ENCODE assay signal across 18 cellular contexts in the genomic region with DNA sequence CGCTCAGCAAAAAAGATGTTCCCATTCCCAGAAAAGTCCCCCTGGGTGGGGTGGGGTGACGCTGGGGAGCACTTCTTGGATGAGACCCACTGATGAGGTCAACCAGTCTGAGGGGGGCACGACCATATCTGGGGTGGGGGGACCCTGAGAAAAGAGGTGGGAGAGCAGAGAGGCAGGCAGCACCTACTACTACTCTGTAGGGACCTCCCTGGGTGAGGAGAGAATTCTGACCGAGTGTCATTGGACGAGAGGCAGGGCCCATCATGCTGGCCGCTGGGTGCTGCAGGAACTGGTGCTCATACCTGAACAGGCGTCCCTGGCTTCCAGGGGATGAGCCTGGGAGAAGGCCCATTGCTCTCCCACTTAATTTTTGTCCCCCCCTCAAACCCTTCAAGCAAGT.
A peak's percentile ranks its signal among the peaks of the same experiment; 100 is the strongest.
DNase-seq lines count a peak whose midpoint lies in the region; ATAC-seq lines count a peak whose summit lies in the region.
"Had no signal": no experiment of that assay in that cellular context is flagged by ENCODE, and none has a peak within 500 bp of the region (broad histone marks: within the 10 kb centered on the region; RNA-seq: fewer than 3 reads in every experiment).

No MANE protein-coding gene starts in this region.

- CTCF ChIA-PET in activated CD8-positive, alpha-beta memory T cell treated with anti-CD3 and anti-CD28 coated beads, Interleukin-2, amount 10 ng/mL, durations not matched to agents 7 days and 5 days (lab: Charles Lee): interaction anchor here (4.0 to 10.9 kb wide), 3 partner anchors 13 to 46 kb away, joined by 39 to 272 read pairs (median 65); no protein-coding TSS in a partner anchor
- CTCF ChIA-PET in activated CD8-positive, alpha-beta T cell treated with anti-CD3 and anti-CD28 coated beads, Interleukin-2, amount 10 ng/mL, durations not matched to agents 7 days and 5 days (lab: Charles Lee): interaction anchor here (4.6 to 6.4 kb wide), 2 partner anchors 46 to 47 kb away, joined by 22 to 234 read pairs; no protein-coding TSS in a partner anchor

- DNase-seq in activated CD8-positive, alpha-beta memory T cell treated with anti-CD3 and anti-CD28 coated beads, Interleukin-2, amount 10 ng/mL, durations not matched to agents 7 days and 5 days: peak; percentile 38
- no peak for DNase-seq in activated CD8-positive, alpha-beta memory T cell treated with anti-CD3 and anti-CD28 coated beads, Interleukin-2, amount 50 U/mL, for 48 hours
- no peak for DNase-seq in activated CD8-positive, alpha-beta T cell treated with anti-CD3 and anti-CD28 coated beads, Interleukin-2, amount 10 ng/mL, durations not matched to agents 7 days and 5 days
- DNase-seq in immature natural killer cell (no peak), left colon (no peak)
- no peak for DNase-seq in stimulated activated effector memory CD8-positive, alpha-beta T cell treated with anti-CD3 and anti-CD28 coated beads, Interleukin-12 subunit alpha, Interleukin-12 subunit beta, amount 100 ng/mL, for 72 hours (ENCODE audit: low spot score in 2 of 2)
- DNase-seq: activated CD4-positive, alpha-beta T cell treated with anti-CD3 and anti-CD28 coated beads, Interleukin-2, amount 50 U/mL, for 48 hours; activated naive CD4-positive, alpha-beta T cell treated with anti-CD3 and anti-CD28 coated beads, Interleukin-2, amount 50 U/mL, for 16 hours; Calu3; cerebellar nuclear complex; effector CD4-positive, alpha-beta T cell; left cardiac atrium; NCI-H1436; NCI-H510A treated with DMSO at 0.1 percent for 48 hours; retina had no signal

- peaks cover 83% of the 10 kb centered on the region for H3K4me1 Mint-ChIP-seq in activated CD8-positive, alpha-beta memory T cell treated with anti-CD3 and anti-CD28 coated beads, Interleukin-2, amount 10 ng/mL, durations not matched to agents 7 days and 5 days
- H3K4me1 Mint-ChIP-seq in activated CD8-positive, alpha-beta T cell treated with anti-CD3 and anti-CD28 coated beads, Interleukin-2, amount 10 ng/mL, durations not matched to agents 7 days and 5 days (ENCODE audit: low read depth): peaks cover 82% of the 10 kb centered on the region
- H3K4me1 Mint-ChIP-seq in immature natural killer cell: peaks cover 58 to 64% of the 10 kb centered on the region in 2 donors
- peaks cover 63% of the 10 kb centered on the region for H3K4me1 Mint-ChIP-seq in stimulated activated effector memory CD8-positive, alpha-beta T cell treated with anti-CD3 and anti-CD28 coated beads, Interleukin-12 subunit alpha, Interleukin-12 subunit beta, amount 100 ng/mL, for 72 hours

- intact Hi-C loops in left colon (cut with DNase I, micrococcal nuclease): loop anchor here in 1 of 2 donors (10.0 kb wide), 1 partner anchor 281 kb away; no protein-coding TSS in a partner anchor

- peaks cover 10% of the 10 kb centered on the region for H3K36me3 Mint-ChIP-seq in activated CD8-positive, alpha-beta memory T cell treated with anti-CD3 and anti-CD28 coated beads, Interleukin-2, amount 10 ng/mL, durations not matched to agents 7 days and 5 days
- H3K36me3 Mint-ChIP-seq in activated CD8-positive, alpha-beta T cell treated with anti-CD3 and anti-CD28 coated beads, Interleukin-2, amount 10 ng/mL, durations not matched to agents 7 days and 5 days (ENCODE audit: low read depth): peaks cover 27% of the 10 kb centered on the region
- H3K36me3 Mint-ChIP-seq in immature natural killer cell: peaks cover 0 to 4% (median 0%) of the 10 kb centered on the region in 3 donors
- peaks cover 41% of the 10 kb centered on the region for H3K36me3 Mint-ChIP-seq in stimulated activated effector memory CD8-positive, alpha-beta T cell treated with anti-CD3 and anti-CD28 coated beads, Interleukin-12 subunit alpha, Interleukin-12 subunit beta, amount 100 ng/mL, for 72 hours

- no peaks in the 10 kb centered on the region for H3K27me3 Mint-ChIP-seq in activated CD8-positive, alpha-beta memory T cell treated with anti-CD3 and anti-CD28 coated beads, Interleukin-2, amount 10 ng/mL, durations not matched to agents 7 days and 5 days
- no peaks in the 10 kb centered on the region for H3K27me3 Mint-ChIP-seq in activated CD8-positive, alpha-beta T cell treated with anti-CD3 and anti-CD28 coated beads, Interleukin-2, amount 10 ng/mL, durations not matched to agents 7 days and 5 days (ENCODE audit: low read depth)
- peaks cover 6 to 16% (median 7%) of the 10 kb centered on the region in 3 donors for H3K27me3 Mint-ChIP-seq in immature natural killer cell (ENCODE audit: low read depth in 3 of 3)

- POLR2A ChIA-PET in activated CD8-positive, alpha-beta T cell treated with anti-CD3 and anti-CD28 coated beads, Interleukin-2, amount 10 ng/mL, durations not matched to agents 7 days and 5 days (lab: Charles Lee): no interaction called here

- ATAC-seq in activated CD8-positive, alpha-beta memory T cell treated with anti-CD3 and anti-CD28 coated beads, Interleukin-2, amount 10 ng/mL, durations not matched to agents 7 days and 5 days: no peak
- ATAC-seq in activated CD8-positive, alpha-beta T cell treated with anti-CD3 and anti-CD28 coated beads, Interleukin-2, amount 10 ng/mL, durations not matched to agents 7 days and 5 days: no peak
- no peak for ATAC-seq in stimulated activated effector memory CD8-positive, alpha-beta T cell treated with anti-CD3 and anti-CD28 coated beads, Interleukin-12 subunit alpha, Interleukin-12 subunit beta, amount 100 ng/mL, for 72 hours
- ATAC-seq in GM19455 (IDR thresholded peaks at IDR 0.05; ENCODE audit: unreplicated experiment) (no peak), GM18517 (IDR thresholded peaks at IDR 0.05; ENCODE audit: unreplicated experiment) (no peak), left colon (no peak)
- ATAC-seq: left cardiac atrium had no signal

- H3K9me3 Mint-ChIP-seq in activated CD8-positive, alpha-beta memory T cell treated with anti-CD3 and anti-CD28 coated beads, Interleukin-2, amount 10 ng/mL, durations not matched to agents 7 days and 5 days (ENCODE audit: low read depth): no peaks in the 10 kb centered on the region
- H3K9me3 Mint-ChIP-seq in activated CD8-positive, alpha-beta T cell treated with anti-CD3 and anti-CD28 coated beads, Interleukin-2, amount 10 ng/mL, durations not matched to agents 7 days and 5 days (ENCODE audit: insufficient read depth): no peaks in the 10 kb centered on the region
- no peaks in the 10 kb centered on the region for H3K9me3 Mint-ChIP-seq in immature natural killer cell
- no peaks in the 10 kb centered on the region for H3K9me3 Mint-ChIP-seq in stimulated activated effector memory CD8-positive, alpha-beta T cell treated with anti-CD3 and anti-CD28 coated beads, Interleukin-12 subunit alpha, Interleukin-12 subunit beta, amount 100 ng/mL, for 72 hours
- H3K9me3 Mint-ChIP-seq: memory B cell had no signal

- H3K4me3 Mint-ChIP-seq in activated CD8-positive, alpha-beta memory T cell treated with anti-CD3 and anti-CD28 coated beads, Interleukin-2, amount 10 ng/mL, durations not matched to agents 7 days and 5 days: peak overlapping the region; percentile 76
- no peak overlapping the region for H3K4me3 Mint-ChIP-seq in activated CD8-positive, alpha-beta T cell treated with anti-CD3 and anti-CD28 coated beads, Interleukin-2, amount 10 ng/mL, durations not matched to agents 7 days and 5 days
- peak overlapping the region in 3 of 5 donors; percentile 40 to 85 (median 84) for H3K4me3 Mint-ChIP-seq in immature natural killer cell
- peak overlapping the region; percentile 89 for H3K4me3 Mint-ChIP-seq in stimulated activated effector memory CD8-positive, alpha-beta T cell treated with anti-CD3 and anti-CD28 coated beads, Interleukin-12 subunit alpha, Interleukin-12 subunit beta, amount 100 ng/mL, for 72 hours

- H3K27ac Mint-ChIP-seq in activated CD8-positive, alpha-beta memory T cell treated with anti-CD3 and anti-CD28 coated beads, Interleukin-2, amount 10 ng/mL, durations not matched to agents 7 days and 5 days: peak overlapping the region; percentile 25
- peak overlapping the region; percentile 90 for H3K27ac Mint-ChIP-seq in activated CD8-positive, alpha-beta T cell treated with anti-CD3 and anti-CD28 coated beads, Interleukin-2, amount 10 ng/mL, durations not matched to agents 7 days and 5 days
- H3K27ac Mint-ChIP-seq in immature natural killer cell: peak overlapping the region in 2 of 6 donors; percentile 21 to 83
- no peak overlapping the region for H3K27ac Mint-ChIP-seq in stimulated activated effector memory CD8-positive, alpha-beta T cell treated with anti-CD3 and anti-CD28 coated beads, Interleukin-12 subunit alpha, Interleukin-12 subunit beta, amount 100 ng/mL, for 72 hours
- H3K27ac Mint-ChIP-seq: memory B cell had no signal
